ENCODE assay signal across 8 cellular contexts in the genomic region with DNA sequence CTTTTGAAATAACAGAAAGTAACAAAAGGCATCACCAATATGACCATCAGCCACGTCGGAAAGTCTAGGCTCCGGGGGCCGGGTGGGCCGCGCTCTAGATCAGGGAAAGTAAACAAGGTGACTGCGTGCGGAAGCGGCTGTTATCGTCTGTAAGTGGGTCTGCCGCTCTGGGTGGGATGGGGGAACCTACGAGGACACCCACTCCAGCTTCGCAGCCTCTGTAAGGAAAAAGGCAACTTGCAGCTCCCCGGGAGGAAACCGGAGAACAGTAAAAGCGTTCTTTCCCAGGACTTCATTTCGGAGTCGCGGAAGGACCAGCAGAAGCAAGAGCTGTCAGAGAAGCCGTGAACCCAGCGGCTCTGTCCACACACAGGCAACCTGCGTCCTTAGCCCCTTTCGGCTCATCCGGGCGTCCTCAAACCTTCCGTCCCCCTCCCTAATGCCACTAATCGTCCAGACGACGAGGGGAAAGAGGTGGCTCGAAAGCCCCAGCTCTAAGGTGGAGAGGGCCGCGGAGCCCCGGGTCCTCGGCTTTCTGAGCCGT. TPM values are rescaled to one million over a fixed set of nuclear protein-coding genes. Genes with fewer than 3 reads are reported as not detected.
A peak's percentile ranks its signal among the peaks of the same experiment; 100 is the strongest.
DNase-seq lines count a peak whose midpoint lies in the region; ATAC-seq and TF ChIP-seq lines count a peak whose summit lies in the region.

No MANE protein-coding gene starts in this region.

- peak overlapping the region; percentile 98 for H3K27ac Mint-ChIP-seq in endothelial cell (ENCODE audit: unreplicated experiment)
- peak overlapping the region; percentile 100 for H3K27ac Mint-ChIP-seq in mesothelial cell of epicardium

- peaks cover 17% of the 10 kb centered on the region for H3K36me3 Mint-ChIP-seq in endothelial cell (ENCODE audit: low read depth, unreplicated experiment)
- H3K36me3 Mint-ChIP-seq in mesothelial cell of epicardium = peaks cover 15% of the 10 kb centered on the region

- H3K4me1 Mint-ChIP-seq in endothelial cell (ENCODE audit: unreplicated experiment) = peaks cover 38% of the 10 kb centered on the region
- peaks cover 24% of the 10 kb centered on the region for H3K4me1 Mint-ChIP-seq in mesothelial cell of epicardium

- DNase-seq in NCI-H2171 treated with DMSO at 0.1 percent for 48 hours (lab: John Stamatoyannopoulos, UW) (peak; percentile 62), NCI-H2171 (lab: John Stamatoyannopoulos, UW) (no peak), NCI-H526 treated with DMSO at 0.1 percent for 48 hours (lab: John Stamatoyannopoulos, UW) (peak; percentile 52), endothelial cell (ENCODE audit: low spot score) (peak; percentile 31), mesothelial cell of epicardium (ENCODE audit: low spot score in 2 of 2, unreplicated experiment in 2 of 2) (no peak)
- DNase-seq in activated CD8-positive, alpha-beta memory T cell treated with anti-CD3 and anti-CD28 coated beads, Interleukin-2, amount 50 U/mL, for 1 hour (ENCODE audit: extremely low read depth) = peak; percentile 12
- DNase-seq in stimulated activated CD8-positive, alpha-beta memory T cell treated with anti-CD3 and anti-CD28 coated beads, Interleukin-4, amount 100 ng/mL, for 48 hours = peak; percentile 68

- H3K9me3 Mint-ChIP-seq in endothelial cell (ENCODE audit: unreplicated experiment) (no peaks in the 10 kb centered on the region), mesothelial cell of epicardium (peaks cover 6% of the 10 kb centered on the region)

- H3K27me3 Mint-ChIP-seq in endothelial cell (ENCODE audit: unreplicated experiment) (no peaks in the 10 kb centered on the region), mesothelial cell of epicardium (ENCODE audit: low read depth) (no peaks in the 10 kb centered on the region)

- peak overlapping the region; percentile 95 for H3K4me3 Mint-ChIP-seq in endothelial cell (ENCODE audit: unreplicated experiment)
- peak overlapping the region; percentile 100 for H3K4me3 Mint-ChIP-seq in mesothelial cell of epicardium

- TF ChIP-seq CTCF in endothelial cell (IDR thresholded peaks at IDR 0.05; ENCODE audit: unreplicated experiment) (no peak), mesothelial cell of epicardium (IDR thresholded peaks at IDR 0.05; ENCODE audit: unreplicated experiment) (no peak)

- peak; percentile 29 for ATAC-seq in HG02885 (IDR thresholded peaks at IDR 0.05; ENCODE audit: poor library complexity, unreplicated experiment)

RNA-seq across cellular contexts. Expression of a gene that starts 0.5 kb away (rescaled TPM):
- total RNA-seq in endothelial cell (ENCODE audit: unreplicated experiment) = 50.1 TPM
- total RNA-seq in mesothelial cell of epicardium = 46.7 to 56.9 TPM (median 47.9 TPM) in 3 replicates

Comparison
In these comparisons a context has a peak if more than half of its experiments do, and no peak if none do; other contexts are left out.
1. DNase-seq: peak in NCI-H2171 treated with DMSO at 0.1 percent for 48 hours (single experiment), NCI-H526 treated with DMSO at 0.1 percent for 48 hours (single experiment), activated CD8-positive, alpha-beta memory T cell treated with anti-CD3 and anti-CD28 coated beads, Interleukin-2, amount 50 U/mL, for 1 hour (single experiment), endothelial cell (single experiment) and stimulated activated CD8-positive, alpha-beta memory T cell treated with anti-CD3 and anti-CD28 coated beads, Interleukin-4, amount 100 ng/mL, for 48 hours (single experiment); none in NCI-H2171 (single experiment) and mesothelial cell of epicardium (0 of 2).